In genomic region chr13:44141725-44142539, GRCh38 we compare ENCODE assay signal across 8 cellular contexts.
A peak's percentile ranks its signal among the peaks of the same experiment; 100 is the strongest.
DNase-seq lines count a peak whose midpoint lies in the region; ATAC-seq, FAIRE-seq and TF ChIP-seq lines count a peak whose summit lies in the region.

No MANE protein-coding gene starts in this region.

- H3K4ac ChIP-seq in H1 (replicated peaks; ENCODE audit: insufficient read length, low read depth, low read length) (peak overlapping the region; percentile 5), mesendoderm (ENCODE audit: low read depth, low read length) (peak overlapping the region; percentile 88)

- H4K91ac ChIP-seq in H1 (replicated peaks; ENCODE audit: insufficient read length, low read length) = peak overlapping the region; percentile 69

- peak; percentile 100 for ATAC-seq in GM19467 (IDR thresholded peaks at IDR 0.05; ENCODE audit: unreplicated experiment)
- peak; percentile 100 for ATAC-seq in activated CD8-positive, alpha-beta memory T cell treated with anti-CD3 and anti-CD28 coated beads, Interleukin-2, amount 10 ng/mL, durations not matched to agents 7 days and 5 days

- H3K4me2 ChIP-seq in H1 (ENCODE audit: insufficient read depth in 1 of 2, low read depth in 2 of 2, low read length in 2 of 2) (peak overlapping the region; percentile 87 to 92), mesendoderm (ENCODE audit: low read length) (peak overlapping the region; percentile 77)

- H3K4me3 Mint-ChIP-seq in activated CD8-positive, alpha-beta memory T cell treated with anti-CD3 and anti-CD28 coated beads, Interleukin-2, amount 10 ng/mL, durations not matched to agents 7 days and 5 days = peak overlapping the region; percentile 81

- TF ChIP-seq EP300 in H1 (IDR thresholded peaks at IDR 0.05; ENCODE audit: borderline replicate concordance in 1 of 2, low read depth in 2 of 2, low read length in 2 of 2) = no peak

- H2AFZ ChIP-seq in H1 (ENCODE audit: low read length) = peak overlapping the region; percentile 100

- peaks cover 12% of the 10 kb centered on the region for H3K4me1 Mint-ChIP-seq in activated CD8-positive, alpha-beta memory T cell treated with anti-CD3 and anti-CD28 coated beads, Interleukin-2, amount 10 ng/mL, durations not matched to agents 7 days and 5 days

- H3K9me3 ChIP-seq in H1 (ENCODE audit: insufficient read depth in 2 of 2, low read depth in 1 of 2, low read length in 1 of 2) = no peaks in the 10 kb centered on the region

- H3K27me3 Mint-ChIP-seq in activated CD8-positive, alpha-beta memory T cell treated with anti-CD3 and anti-CD28 coated beads, Interleukin-2, amount 10 ng/mL, durations not matched to agents 7 days and 5 days = peaks cover 27% of the 10 kb centered on the region

- H2BK5ac ChIP-seq in H1 (ENCODE audit: low read depth, low read length) (peak overlapping the region; percentile 84), mesendoderm (ENCODE audit: low read length) (peak overlapping the region; percentile 83)

- peak overlapping the region; percentile 91 for H3K27ac ChIP-seq in H1 (ENCODE audit: low read depth, low read length)
- H3K27ac ChIP-seq in mesendoderm (ENCODE audit: low read depth, low read length) = peak overlapping the region; percentile 93

- peak in 1 of 2 experiments; percentile 19; a peak in 1 of 4 replicates for TF ChIP-seq RAD21 in H1 (IDR thresholded peaks at IDR 0.05 in 1 of 2, conservative IDR thresholded peaks at IDR 0.05 in 1 of 2; ENCODE audit: low read depth in 2 of 2, low read length in 2 of 2)

- H3K23ac ChIP-seq in H1 (ENCODE audit: insufficient read length) = no peak overlapping the region
- H3K23ac ChIP-seq in mesendoderm (ENCODE audit: low read length) = peak overlapping the region; percentile 59

- H3K4me3 ChIP-seq in H1 (ENCODE audit: extremely low read depth in 1 of 4, insufficient read depth in 2 of 4, low read depth in 3 of 4, low read length in 4 of 4) (peak overlapping the region; percentile 76 to 91 (median 80)), mesendoderm (ENCODE audit: low read length) (peak overlapping the region; percentile 67)

- H4K5ac ChIP-seq in H1 (ENCODE audit: insufficient read length, low read depth, low read length) (peak overlapping the region; percentile 92), mesendoderm (ENCODE audit: low read length) (peak overlapping the region; percentile 47)

- no peaks in the 10 kb centered on the region for H3K9me3 Mint-ChIP-seq in activated CD8-positive, alpha-beta memory T cell treated with anti-CD3 and anti-CD28 coated beads, Interleukin-2, amount 10 ng/mL, durations not matched to agents 7 days and 5 days (ENCODE audit: low read depth)

- H3K14ac ChIP-seq in H1 (ENCODE audit: insufficient read length) = peak overlapping the region; percentile 6

- H3K36me3 Mint-ChIP-seq in activated CD8-positive, alpha-beta memory T cell treated with anti-CD3 and anti-CD28 coated beads, Interleukin-2, amount 10 ng/mL, durations not matched to agents 7 days and 5 days = no peaks in the 10 kb centered on the region

- no peaks in the 10 kb centered on the region for H3K36me3 ChIP-seq in H1 (ENCODE audit: control insufficient read depth in 2 of 4, insufficient read depth in 4 of 4, low read length in 3 of 4)
- H3K36me3 ChIP-seq in mesendoderm (ENCODE audit: control insufficient read depth, insufficient read depth, low read length) = no peaks in the 10 kb centered on the region

- peak; percentile 79 to 95 for TF ChIP-seq POLR2A in H1 (IDR thresholded peaks at IDR 0.05; ENCODE audit: control extremely low read depth in 1 of 2, low read depth in 2 of 2, low read length in 2 of 2)

- H2BK120ac ChIP-seq in H1 (replicated peaks; ENCODE audit: low read depth, low read length) (no peak overlapping the region), mesendoderm (ENCODE audit: low read depth, low read length) (no peak overlapping the region)

- H3K79me2 ChIP-seq in H1 (ENCODE audit: control insufficient read depth in 1 of 2, insufficient read depth in 2 of 2, low read length in 2 of 2) (no peaks in the 10 kb centered on the region), mesendoderm (ENCODE audit: control insufficient read depth, insufficient read depth, low read length) (no peaks in the 10 kb centered on the region)

- peak; percentile 58 for DNase-seq in CMK (ENCODE audit: low read depth)
- DNase-seq in HPDE6-E6E7 (ENCODE audit: extremely low spot score) = peak; percentile 70
- DNase-seq in NK-92 (lab: John Stamatoyannopoulos, UW; ENCODE audit: unreplicated experiment) = peak; percentile 49
- peak; percentile 95 for DNase-seq in activated CD8-positive, alpha-beta memory T cell treated with anti-CD3 and anti-CD28 coated beads, Interleukin-2, amount 10 ng/mL, durations not matched to agents 7 days and 5 days
- peak; percentile 78 to 100 for DNase-seq in H1 (ENCODE audit: low read depth in 1 of 2, low spot score in 2 of 2)
- peak; percentile 97 for DNase-seq in mesendoderm
- peak; percentile 81 for DNase-seq in stimulated activated CD8-positive, alpha-beta memory T cell treated with anti-CD3 and anti-CD28 coated beads, Interleukin-15, amount 100 ng/mL, for 1 hour (ENCODE audit: low read depth)

- POLR2A ChIA-PET in H1 (lab: Charles Lee; ENCODE audit: partially characterized antibody) = interaction anchor here (0.9 to 2.5 kb wide), 7 partner anchors 12 to 294 kb away, joined by 3 to 17 read pairs (median 3); no protein-coding TSS in a partner anchor

- peak overlapping the region; percentile 72; the same call in 1 of the 2 replicates for H2BK12ac ChIP-seq in H1 (ENCODE audit: low read depth, low read length)

- H3K9ac ChIP-seq in H1 (replicated peaks in 1 of 4; ENCODE audit: extremely low read depth in 1 of 4, low read depth in 3 of 4, low read length in 3 of 4) (peak overlapping the region; percentile 73 to 96 (median 86)), mesendoderm (ENCODE audit: low read length) (peak overlapping the region; percentile 95)

- H2BK15ac ChIP-seq in H1 (ENCODE audit: low read length) = no peak overlapping the region
- no peak overlapping the region for H2BK15ac ChIP-seq in mesendoderm (replicated peaks; ENCODE audit: low read depth)

- 3% methylated on average over 48 of the region's 84 CpGs; no CpG with 5 or more reads in 1 of the 2 experiments for WGBS in H1 (ENCODE audit: extremely low coverage in 1 of 2, insufficient coverage in 1 of 2, insufficient read length in 1 of 2, insufficient replicate concordance in 2 of 2, low coverage in 1 of 2, low lambda C conversion rate in 2 of 2, missing lambda C conversion rate in 1 of 2), 2 experiments
- WGBS in mesendoderm (ENCODE audit: extremely low coverage, insufficient coverage, low lambda C conversion rate) = no CpG with 5 or more reads among the region's 84 CpGs

- H2AK5ac ChIP-seq in H1 (ENCODE audit: low read depth, low read length) = no peak overlapping the region
- no peak overlapping the region for H2AK5ac ChIP-seq in mesendoderm (ENCODE audit: low read length)

- CTCF ChIA-PET in activated CD8-positive, alpha-beta memory T cell treated with anti-CD3 and anti-CD28 coated beads, Interleukin-2, amount 10 ng/mL, durations not matched to agents 7 days and 5 days (lab: Charles Lee) = no interaction called here
- CTCF ChIA-PET in H1 (lab: Charles Lee; ENCODE audit: partially characterized antibody) = interaction anchor here (0.7 to 1.7 kb wide), 3 partner anchors 23 to 227 kb away, joined by 3 to 5 read pairs (median 3); no protein-coding TSS in a partner anchor

- H3K4me1 ChIP-seq in H1 (replicated peaks in 1 of 4; ENCODE audit: control insufficient read depth in 3 of 4, insufficient read depth in 4 of 4, low read length in 3 of 4) (peaks cover 0 to 4% (median 3%) of the 10 kb centered on the region in 4 experiments; a peak in 4 of 7 replicates), mesendoderm (ENCODE audit: control insufficient read depth, low read depth, low read length) (peaks cover 3% of the 10 kb centered on the region)

- no peak for FAIRE-seq in H1 (lab: Jason Lieb, UNC)

- H3K18ac ChIP-seq in H1 (ENCODE audit: extremely low read depth, low read length) (peak overlapping the region; percentile 92), mesendoderm (ENCODE audit: low read length) (peak overlapping the region; percentile 63)

- peak overlapping the region; percentile 84 for H3K27ac Mint-ChIP-seq in activated CD8-positive, alpha-beta memory T cell treated with anti-CD3 and anti-CD28 coated beads, Interleukin-2, amount 10 ng/mL, durations not matched to agents 7 days and 5 days

- H3K27me3 ChIP-seq in H1 (replicated peaks in 1 of 4; ENCODE audit: control insufficient read depth in 3 of 4, extremely low read depth in 1 of 4, insufficient read depth in 3 of 4, low read length in 3 of 4) = no peaks in the 10 kb centered on the region
- H3K27me3 ChIP-seq in mesendoderm (ENCODE audit: insufficient read depth, low read length, poor library complexity) = no peaks in the 10 kb centered on the region

- no peaks in the 10 kb centered on the region for H3K79me1 ChIP-seq in H1 (ENCODE audit: low read depth, low read length)
- H3K79me1 ChIP-seq in mesendoderm (ENCODE audit: low read length) = no peaks in the 10 kb centered on the region

- no peak for TF ChIP-seq CTCF in H1 (IDR thresholded peaks at IDR 0.05; ENCODE audit: control extremely low read depth in 1 of 3, insufficient read depth in 1 of 3, low read depth in 1 of 3, low read length in 3 of 3)

- H4K20me1 ChIP-seq in H1 (replicated peaks in 1 of 2; ENCODE audit: control insufficient read depth in 1 of 2, insufficient read depth in 2 of 2, low read length in 2 of 2) = no peaks in the 10 kb centered on the region

- H4K8ac ChIP-seq in H1 (ENCODE audit: extremely low read depth, insufficient read depth, low read length) = peak overlapping the region; percentile 96
- peak overlapping the region; percentile 100 for H4K8ac ChIP-seq in mesendoderm (ENCODE audit: low read depth, low read length)

- H3K23me2 ChIP-seq in H1 (ENCODE audit: low read depth, low read length) = peaks cover 4% of the 10 kb centered on the region

- H2BK20ac ChIP-seq in H1 (ENCODE audit: low read length) = no peak overlapping the region

- H3K56ac ChIP-seq in H1 (replicated peaks; ENCODE audit: insufficient read length, low read depth, low read length) (peak overlapping the region; percentile 51), mesendoderm (ENCODE audit: low read length) (peak overlapping the region; percentile 98)

TF ChIP-seq in H1, 55 proteins besides CTCF, POLR2A, EP300 and RAD21 (continues in another document):
- TF ChIP-seq EGR1 (IDR thresholded peaks at IDR 0.05; ENCODE audit: borderline replicate concordance, low read depth, low read length) (no peak), TAF1 (IDR thresholded peaks at IDR 0.05; ENCODE audit: low read depth, low read length) (peak; percentile 86), YY1 (IDR thresholded peaks at IDR 0.05; ENCODE audit: low read depth, low read length) (no peak), CTBP2 (IDR thresholded peaks at IDR 0.05; ENCODE audit: borderline replicate concordance, insufficient read depth, insufficient read length, low read length) (no peak)
- TF ChIP-seq, protein P1, sequence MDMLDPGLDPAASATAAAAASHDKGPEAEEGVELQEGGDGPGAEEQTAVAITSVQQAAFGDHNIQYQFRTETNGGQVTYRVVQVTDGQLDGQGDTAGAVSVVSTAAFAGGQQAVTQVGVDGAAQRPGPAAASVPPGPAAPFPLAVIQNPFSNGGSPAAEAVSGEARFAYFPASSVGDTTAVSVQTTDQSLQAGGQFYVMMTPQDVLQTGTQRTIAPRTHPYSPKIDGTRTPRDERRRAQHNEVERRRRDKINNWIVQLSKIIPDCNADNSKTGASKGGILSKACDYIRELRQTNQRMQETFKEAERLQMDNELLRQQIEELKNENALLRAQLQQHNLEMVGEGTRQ (IDR thresholded peaks at IDR 0.05; ENCODE audit: low read length) = no peak

Comparison
In these comparisons a context has a peak if more than half of its experiments do, and no peak if none do; other contexts are left out.
1. Peak in every context shown above with its lines: DNase-seq, ATAC-seq, H3K4me3 ChIP-seq and H3K27ac ChIP-seq.